In genomic region chr17:31269178-31269577, GRCh38 we compare ENCODE assay signal across 1 cellular context.
TF ChIP-seq lines count a peak whose summit lies in the region.

No MANE protein-coding gene starts in this region.

TF ChIP-seq in GM23338, 12 proteins besides CTCF, POLR2A, EP300 and RAD21:
- TF ChIP-seq ZNF462 (CRISPR knock-in tag; IDR thresholded peaks at IDR 0.05) (no peak), EZH2phosphoT487 (IDR thresholded peaks at IDR 0.05; ENCODE audit: unreplicated experiment) (no peak), EZH2 (IDR thresholded peaks at IDR 0.05; ENCODE audit: low read depth, unreplicated experiment) (no peak), ZNF114 (CRISPR knock-in tag; IDR thresholded peaks at IDR 0.05) (no peak), CREB1 (CRISPR knock-in tag; IDR thresholded peaks at IDR 0.05; ENCODE audit: low read depth) (no peak), NANOG (IDR thresholded peaks at IDR 0.05; ENCODE audit: borderline replicate concordance) (no peak), JUNB (IDR thresholded peaks at IDR 0.05; ENCODE audit: unreplicated experiment) (no peak), REST (IDR thresholded peaks at IDR 0.05; ENCODE audit: unreplicated experiment) (no peak), ETS1 (IDR thresholded peaks at IDR 0.05) (no peak)
